ENCODE assay signal across 9 cellular contexts in genomic region chr15:40100947-40101905, GRCh38. TPM values are rescaled to one million over a fixed set of nuclear protein-coding genes. Genes with fewer than 3 reads are reported as not detected.
A peak's percentile ranks its signal among the peaks of the same experiment; 100 is the strongest.
DNase-seq lines count a peak whose midpoint lies in the region; ATAC-seq and TF ChIP-seq lines count a peak whose summit lies in the region.
"Had no signal": no experiment of that assay in that cellular context is flagged by ENCODE, and none has a peak within 500 bp of the region (broad histone marks: within the 10 kb centered on the region; RNA-seq: fewer than 3 reads in every experiment).

No MANE protein-coding gene starts in this region.

- no peak overlapping the region for H4K12ac ChIP-seq in trophoblast cell (ENCODE audit: low read depth, low read length)

- no peak for ATAC-seq in CD8-positive, alpha-beta T cell
- ATAC-seq in body of pancreas, result no peak
- no peak for ATAC-seq in omental fat pad (ENCODE audit: low FRiP score)

- peak overlapping the region; percentile 40 for H3K14ac ChIP-seq in trophoblast cell (ENCODE audit: low read length)

- H3K27ac ChIP-seq in CD8-positive, alpha-beta T cell (ENCODE audit: low read depth, low read length), result no peak overlapping the region
- H3K27ac ChIP-seq in body of pancreas (peak overlapping the region; percentile 84 to 93 (median 88)), trophoblast cell (ENCODE audit: low read depth, low read length) (no peak overlapping the region)

- peak overlapping the region; percentile 37 for H3K4me3 Mint-ChIP-seq in CD8-positive, alpha-beta T cell

- no peaks in the 10 kb centered on the region for H3K36me3 ChIP-seq in CD8-positive, alpha-beta T cell (ENCODE audit: insufficient read depth, low read length)
- H3K36me3 ChIP-seq in body of pancreas (replicated peaks in 1 of 2; ENCODE audit: insufficient read depth in 1 of 2, low read depth in 2 of 2) (no peaks in the 10 kb centered on the region), trophoblast cell (ENCODE audit: control insufficient read depth in 1 of 2, insufficient read depth in 2 of 2, low read length in 2 of 2) (peaks cover 19 to 23% of the 10 kb centered on the region in 2 experiments)

- H2BK5ac ChIP-seq in trophoblast cell (ENCODE audit: low read depth, low read length, poor library complexity), result no peak overlapping the region

- no peaks in the 10 kb centered on the region for H3K36me3 Mint-ChIP-seq in CD8-positive, alpha-beta T cell

- H3K27ac Mint-ChIP-seq in CD8-positive, alpha-beta T cell, result peak overlapping the region; percentile 70

- POLR2A ChIA-PET in CD8-positive, alpha-beta T cell (lab: Charles Lee), result interaction anchor here (2.2 kb wide), 1 partner anchor 14 kb away, joined by 6 read pairs; no protein-coding TSS in a partner anchor

- no peaks in the 10 kb centered on the region for H3K27me3 Mint-ChIP-seq in CD8-positive, alpha-beta T cell (ENCODE audit: low read depth)

- 39 to 42% methylated on average over 6 of the region's 6 CpGs for WGBS in body of pancreas, 2 donors
- no CpG with 5 or more reads among the region's 6 CpGs for WGBS in trophoblast cell (ENCODE audit: extremely low coverage, insufficient coverage, insufficient read length)

- H3K4me1 ChIP-seq in CD8-positive, alpha-beta T cell (ENCODE audit: insufficient read depth, low read length), result peaks cover 44% of the 10 kb centered on the region
- H3K4me1 ChIP-seq in body of pancreas, result peaks cover 100% of the 10 kb centered on the region
- H3K4me1 ChIP-seq in trophoblast cell (ENCODE audit: control insufficient read depth in 1 of 2, insufficient read depth in 2 of 2, low read length in 2 of 2), result peaks cover 65 to 70% of the 10 kb centered on the region in 2 experiments

- no peaks in the 10 kb centered on the region for H3K9me3 ChIP-seq in CD8-positive, alpha-beta T cell (ENCODE audit: low read length)
- H3K9me3 ChIP-seq in body of pancreas, result no peaks in the 10 kb centered on the region
- H3K9me3 ChIP-seq in trophoblast cell (ENCODE audit: insufficient read depth, low read depth, low read length), result no peaks in the 10 kb centered on the region

- H3K9ac ChIP-seq in trophoblast cell (ENCODE audit: low read length), result no peak overlapping the region

- CTCF ChIA-PET in CD8-positive, alpha-beta T cell (lab: Charles Lee), result interaction anchor here (0.9 to 13.8 kb wide), 7 partner anchors 10 to 79 kb away, joined by 3 to 192 read pairs (median 4); partner anchors contain the start of gene SRP14

- H3K4me3 ChIP-seq in CD8-positive, alpha-beta T cell (ENCODE audit: low read depth, low read length), result no peak overlapping the region
- no peak overlapping the region for H3K4me3 ChIP-seq in body of pancreas
- no peak overlapping the region for H3K4me3 ChIP-seq in trophoblast cell (ENCODE audit: low read depth, low read length)

- no peak for TF ChIP-seq CTCF in CD8-positive, alpha-beta T cell (IDR thresholded peaks at IDR 0.05)
- TF ChIP-seq CTCF in body of pancreas (IDR thresholded peaks at IDR 0.05), result no peak
- no peak for TF ChIP-seq CTCF in omental fat pad (IDR thresholded peaks at IDR 0.05)

- H3K79me2 ChIP-seq in trophoblast cell (ENCODE audit: control insufficient read depth, insufficient read depth, low read length, poor library complexity), result peaks cover 17% of the 10 kb centered on the region

- H4K8ac ChIP-seq in trophoblast cell (ENCODE audit: low read depth, low read length), result no peak overlapping the region

- peak overlapping the region; percentile 65 for H2AK5ac ChIP-seq in trophoblast cell (ENCODE audit: low read length)

- peak overlapping the region; percentile 36 for H2BK120ac ChIP-seq in trophoblast cell (ENCODE audit: insufficient read depth, low read length, poor library complexity)

- no peaks in the 10 kb centered on the region for H3K27me3 ChIP-seq in CD8-positive, alpha-beta T cell (ENCODE audit: insufficient read depth, low read length)
- H3K27me3 ChIP-seq in body of pancreas, result no peaks in the 10 kb centered on the region
- H3K27me3 ChIP-seq in trophoblast cell (ENCODE audit: insufficient read depth, low read length), result no peaks in the 10 kb centered on the region

- no peak overlapping the region for H2AFZ ChIP-seq in trophoblast cell (ENCODE audit: insufficient read depth, low read length, poor library complexity)

- H3K4me2 ChIP-seq in trophoblast cell (ENCODE audit: low read length), result no peak overlapping the region

- peaks cover 53% of the 10 kb centered on the region for H3K4me1 Mint-ChIP-seq in CD8-positive, alpha-beta T cell (ENCODE audit: low read depth)

- peak overlapping the region; percentile 15 for H3K4ac ChIP-seq in trophoblast cell (ENCODE audit: low read depth, low read length)

- H4K91ac ChIP-seq in trophoblast cell (ENCODE audit: low read depth, low read length), result peak overlapping the region; percentile 80

- H3K79me1 ChIP-seq in trophoblast cell (ENCODE audit: low read length), result peaks cover 67% of the 10 kb centered on the region

- no peak for DNase-seq in CD8-positive, alpha-beta T cell
- DNase-seq in LHCN-M2 (ENCODE audit: low read depth) (peak; percentile 65), body of pancreas (no peak), trophoblast cell (no peak), omental fat pad (ENCODE audit: low spot score) (no peak), OCI-M2 (lab: John Stamatoyannopoulos, UW; ENCODE audit: unreplicated experiment) (no peak), NCI-H2196 (lab: John Stamatoyannopoulos, UW; ENCODE audit: unreplicated experiment) (no peak), midbrain (lab: John Stamatoyannopoulos, UW) (no peak)
- DNase-seq: T1000 had no signal

- H3K9me3 Mint-ChIP-seq in CD8-positive, alpha-beta T cell, result no peaks in the 10 kb centered on the region

- TF ChIP-seq POLR2A in body of pancreas (IDR thresholded peaks at IDR 0.05), result no peak

- H2BK12ac ChIP-seq in trophoblast cell (ENCODE audit: low read length), result peak overlapping the region; percentile 33

- intact Hi-C loops in CD8-positive, alpha-beta T cell (cut with DNase I, micrococcal nuclease), result loop anchor here in 1 of 2 experiments (10.0 kb wide), 1 partner anchor 166 kb away; the partner anchor contains the start of gene EIF2AK4
- intact Hi-C loops in body of pancreas (cut with DNase I), result no loop called here

- no peak overlapping the region for H3K23ac ChIP-seq in trophoblast cell (ENCODE audit: low read length)

- H3K18ac ChIP-seq in trophoblast cell (ENCODE audit: low read length), result peak overlapping the region; percentile 13

RNA-seq across cellular contexts. Expression of gene BMF, which starts 7.5 kb away (rescaled TPM):
- total RNA-seq in CD8-positive, alpha-beta T cell, result 10 to 100 TPM in 1 of 2 experiments, 1 to 10 TPM in 1; 9.6 to 11.2 TPM
- total RNA-seq in LHCN-M2 (2014; rRNA removed) (3.3 and 8.7 TPM in 2 replicates), body of pancreas (10 to 100 TPM in 1 of 2 donors, 1 to 10 TPM in 1; 4.3 to 16.1 TPM), omental fat pad (1 to 10 TPM; 3.7 to 7.7 (median 5.3) TPM)
- 4.0 TPM for polyA plus RNA-seq in LHCN-M2 (2012)
- polyA plus RNA-seq in trophoblast cell (2013), result 20.8 and 22.5 TPM in 2 replicates

RNA-seq across cellular contexts. Expression of gene BUB1B, which starts 59.6 kb away (rescaled TPM):
- 1 to 10 TPM in 1 of 2 experiments, under 1 TPM in 1; 0.47 to 1.2 TPM for total RNA-seq in CD8-positive, alpha-beta T cell
- 63.2 and 72.7 TPM in 2 replicates for total RNA-seq in LHCN-M2 (2014; rRNA removed)
- 16.0 TPM for polyA plus RNA-seq in LHCN-M2 (2012)
- total RNA-seq in body of pancreas, result not detected
- polyA plus RNA-seq in trophoblast cell (2013), result 22.5 and 26.1 TPM in 2 replicates
- 1 to 10 TPM in 2 of 4 donors, under 1 TPM in 2; 0.37 to 7.4 (median 1.5) TPM for total RNA-seq in omental fat pad

Comparison
In these comparisons a context has a peak if more than half of its experiments do, and no peak if none do; other contexts are left out.
1. H3K27ac ChIP-seq: peak in body of pancreas (4 of 4); none in CD8-positive, alpha-beta T cell (single experiment) and trophoblast cell (single experiment).